In genomic region chr3:98918586-98918985, GRCh38 we compare ENCODE assay signal across 15 cellular contexts. TPM values are rescaled to one million over a fixed set of nuclear protein-coding genes. Genes with fewer than 3 reads are reported as not detected.
DNase-seq lines count a peak whose midpoint lies in the region; TF ChIP-seq lines count a peak whose summit lies in the region.
"Had no signal": no experiment of that assay in that cellular context is flagged by ENCODE, and none has a peak within 500 bp of the region (broad histone marks: within the 10 kb centered on the region; RNA-seq: fewer than 3 reads in every experiment).

No MANE protein-coding gene starts in this region.

- H3K27ac ChIP-seq in ovary = no peak overlapping the region

- TF ChIP-seq POLR2A in ovary (IDR thresholded peaks at IDR 0.05) = no peak

- no peak for TF ChIP-seq EP300 in ovary (IDR thresholded peaks at IDR 0.05)

- H3K9me3 ChIP-seq in adipocyte (ENCODE audit: control insufficient read depth, low read length) = no peaks in the 10 kb centered on the region
- H3K9me3 ChIP-seq in ovary = no peaks in the 10 kb centered on the region
- no peaks in the 10 kb centered on the region for H3K9me3 ChIP-seq in HAP-1

- no peak overlapping the region for H3K4me3 ChIP-seq in adipocyte (ENCODE audit: low read length)
- H3K4me3 ChIP-seq in fibroblast of the aortic adventitia (ENCODE audit: low read depth, low read length) = no peak overlapping the region
- no peak overlapping the region for H3K4me3 ChIP-seq in ovary
- no peak overlapping the region for H3K4me3 ChIP-seq in HAP-1

- TF ChIP-seq CTCF in fibroblast of the aortic adventitia (IDR thresholded peaks at IDR 0.05; ENCODE audit: insufficient read depth, low read length) = no peak
- TF ChIP-seq CTCF in ovary (IDR thresholded peaks at IDR 0.05) = no peak

- H3K27me3 ChIP-seq in adipocyte (replicated peaks; ENCODE audit: control insufficient read depth, insufficient read depth, low read length) = no peaks in the 10 kb centered on the region
- no peaks in the 10 kb centered on the region for H3K27me3 ChIP-seq in ovary
- peaks cover 19% of the 10 kb centered on the region for H3K27me3 ChIP-seq in HAP-1 (ENCODE audit: low read depth)

- no peak overlapping the region for H3K9ac ChIP-seq in adipocyte (ENCODE audit: low read length)

- intact Hi-C loops in ovary (cut with DNase I) = no loop called here

- DNase-seq in GM03348 (ENCODE audit: low spot score) (peak; percentile 21), adipocyte (ENCODE audit: low read depth) (peak; percentile 44), fibroblast of the aortic adventitia (ENCODE audit: low read depth) (peak; percentile 63), NCI-H2196 treated with DMSO at 0.1 percent for 48 hours (lab: John Stamatoyannopoulos, UW; ENCODE audit: unreplicated experiment) (no peak), kidney glomerular epithelial cell (lab: John Stamatoyannopoulos, UW) (no peak), ovary (no peak), HAP-1 (ENCODE audit: low spot score in 2 of 2) (no peak)
- DNase-seq: C1 segment of cervical spinal cord, EL, KBM-7, NCI-H1105 treated with DMSO at 0.1 percent for 48 hours, NCI-H187 treated with DMSO at 0.1 percent for 48 hours, NCI-H2171, NCI-H510A treated with DMSO at 0.1 percent for 48 hours, SHP77 treated with DMSO at 0.1 percent for 48 hours had no signal

- H3K36me3 ChIP-seq in adipocyte (ENCODE audit: control insufficient read depth, insufficient read depth, low read length, severe bottlenecking) = no peaks in the 10 kb centered on the region
- no peaks in the 10 kb centered on the region for H3K36me3 ChIP-seq in ovary
- no peaks in the 10 kb centered on the region for H3K36me3 ChIP-seq in HAP-1 (replicated peaks)

- in situ Hi-C loops in HAP-1 (cut with MboI; ENCODE audit: low sequenced_read_pairs) = no loop called here

- H3K4me1 ChIP-seq in adipocyte (ENCODE audit: control insufficient read depth, insufficient read depth, low read length) = peaks cover 32% of the 10 kb centered on the region
- H3K4me1 ChIP-seq in ovary (ENCODE audit: insufficient read depth) = peaks cover 3% of the 10 kb centered on the region
- no peaks in the 10 kb centered on the region for H3K4me1 ChIP-seq in HAP-1

RNA-seq across cellular contexts. Expression of gene DCBLD2, which starts 17.1 kb away (rescaled TPM):
- total RNA-seq in fibroblast of the aortic adventitia (ENCODE audit: low replicate concordance) = 124 and 370 TPM in 2 replicates
- 10 to 100 TPM; 22.4 to 58.7 (median 41.1) TPM for total RNA-seq in ovary
- polyA plus RNA-seq in ovary = 10 to 100 TPM; 13.5 to 31.7 TPM

Comparison
In these comparisons a context has a peak if more than half of its experiments do, and no peak if none do; other contexts are left out.
1. DNase-seq: peak in GM03348 (single experiment), adipocyte (single experiment) and fibroblast of the aortic adventitia (single experiment); none in NCI-H2196 treated with DMSO at 0.1 percent for 48 hours (single experiment), kidney glomerular epithelial cell (single experiment), ovary (0 of 5) and HAP-1 (0 of 2).